Comparison of ENCODE assay signal across 1 cellular context in the genomic region with DNA sequence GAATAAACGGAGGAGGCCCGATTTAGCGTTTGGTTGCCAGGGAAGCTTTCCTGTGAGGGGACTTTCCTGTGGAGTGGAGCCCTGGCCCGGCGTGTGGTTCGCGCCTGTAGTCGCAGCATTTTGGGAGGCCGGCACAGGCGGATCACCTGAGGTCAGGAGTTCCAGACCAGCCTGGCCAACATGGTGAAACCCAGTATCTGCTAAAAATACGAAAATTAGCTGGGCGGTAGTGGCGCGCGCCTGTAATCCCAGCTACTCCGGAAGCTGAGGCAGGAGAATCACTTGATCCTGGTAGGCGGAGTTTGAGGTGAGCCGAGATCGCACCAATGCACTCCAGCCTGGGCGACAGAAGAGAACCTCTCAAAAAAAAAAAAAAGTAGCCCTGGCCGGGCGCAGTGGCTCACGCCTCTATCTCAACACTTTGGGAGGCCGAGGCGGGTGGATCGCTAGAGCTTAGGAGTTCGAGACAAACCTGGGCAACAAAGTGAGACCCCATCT.
TF ChIP-seq lines count a peak whose summit lies in the region.

No MANE protein-coding gene starts in this region.

TF ChIP-seq in GM12878, 131 proteins besides CTCF, POLR2A, EP300 and RAD21:
- TF ChIP-seq, protein P1, sequence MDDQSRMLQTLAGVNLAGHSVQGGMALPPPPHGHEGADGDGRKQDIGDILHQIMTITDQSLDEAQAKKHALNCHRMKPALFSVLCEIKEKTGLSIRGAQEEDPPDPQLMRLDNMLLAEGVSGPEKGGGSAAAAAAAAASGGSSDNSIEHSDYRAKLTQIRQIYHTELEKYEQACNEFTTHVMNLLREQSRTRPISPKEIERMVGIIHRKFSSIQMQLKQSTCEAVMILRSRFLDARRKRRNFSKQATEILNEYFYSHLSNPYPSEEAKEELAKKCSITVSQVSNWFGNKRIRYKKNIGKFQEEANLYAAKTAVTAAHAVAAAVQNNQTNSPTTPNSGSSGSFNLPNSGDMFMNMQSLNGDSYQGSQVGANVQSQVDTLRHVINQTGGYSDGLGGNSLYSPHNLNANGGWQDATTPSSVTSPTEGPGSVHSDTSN (IDR thresholded peaks at IDR 0.05; ENCODE audit: insufficient replicate concordance, low read depth, low read length), result no peak
- TF ChIP-seq TCF12 (IDR thresholded peaks at IDR 0.05; ENCODE audit: low read depth, low read length) (no peak), POU2F2 (IDR thresholded peaks at IDR 0.05; ENCODE audit: borderline replicate concordance, low read depth, low read length) (no peak), IKZF1 (conservative IDR thresholded peaks at IDR 0.05) (no peak), ZNF207 (IDR thresholded peaks at IDR 0.05; ENCODE audit: borderline replicate concordance) (no peak), STAT3 (IDR thresholded peaks at IDR 0.05; ENCODE audit: low read depth, low read length) (no peak), RFX5 (IDR thresholded peaks at IDR 0.05; ENCODE audit: low read depth, low read length) (no peak), MEF2B (IDR thresholded peaks at IDR 0.05; ENCODE audit: partially characterized antibody, poor library complexity, severe bottlenecking) (no peak), SRF (IDR thresholded peaks at IDR 0.05; ENCODE audit: low read depth in 2 of 2, low read length in 2 of 2) (no peak)
- TF ChIP-seq, protein P2, sequence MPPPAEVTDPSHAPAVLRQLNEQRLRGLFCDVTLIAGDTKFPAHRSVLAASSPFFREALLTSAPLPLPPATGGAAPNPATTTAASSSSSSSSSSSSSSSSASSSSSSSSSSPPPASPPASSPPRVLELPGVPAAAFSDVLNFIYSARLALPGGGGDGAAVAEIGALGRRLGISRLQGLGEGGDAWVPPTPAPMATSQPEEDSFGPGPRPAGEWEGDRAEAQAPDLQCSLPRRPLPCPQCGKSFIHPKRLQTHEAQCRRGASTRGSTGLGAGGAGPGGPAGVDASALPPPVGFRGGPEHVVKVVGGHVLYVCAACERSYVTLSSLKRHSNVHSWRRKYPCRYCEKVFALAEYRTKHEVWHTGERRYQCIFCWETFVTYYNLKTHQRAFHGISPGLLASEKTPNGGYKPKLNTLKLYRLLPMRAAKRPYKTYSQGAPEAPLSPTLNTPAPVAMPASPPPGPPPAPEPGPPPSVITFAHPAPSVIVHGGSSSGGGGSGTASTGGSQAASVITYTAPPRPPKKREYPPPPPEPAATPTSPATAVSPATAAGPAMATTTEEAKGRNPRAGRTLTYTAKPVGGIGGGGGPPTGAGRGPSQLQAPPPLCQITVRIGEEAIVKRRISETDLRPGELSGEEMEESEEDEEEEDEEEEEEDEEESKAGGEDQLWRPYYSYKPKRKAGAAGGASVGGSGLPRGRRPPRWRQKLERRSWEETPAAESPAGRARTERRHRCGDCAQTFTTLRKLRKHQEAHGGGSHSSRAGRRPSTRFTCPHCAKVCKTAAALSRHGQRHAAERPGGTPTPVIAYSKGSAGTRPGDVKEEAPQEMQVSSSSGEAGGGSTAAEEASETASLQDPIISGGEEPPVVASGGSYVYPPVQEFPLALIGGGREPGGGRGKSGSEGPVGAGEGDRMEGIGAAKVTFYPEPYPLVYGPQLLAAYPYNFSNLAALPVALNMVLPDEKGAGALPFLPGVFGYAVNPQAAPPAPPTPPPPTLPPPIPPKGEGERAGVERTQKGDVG (CRISPR knock-in tag; IDR thresholded peaks at IDR 0.05), result no peak
- TF ChIP-seq, protein P3, sequence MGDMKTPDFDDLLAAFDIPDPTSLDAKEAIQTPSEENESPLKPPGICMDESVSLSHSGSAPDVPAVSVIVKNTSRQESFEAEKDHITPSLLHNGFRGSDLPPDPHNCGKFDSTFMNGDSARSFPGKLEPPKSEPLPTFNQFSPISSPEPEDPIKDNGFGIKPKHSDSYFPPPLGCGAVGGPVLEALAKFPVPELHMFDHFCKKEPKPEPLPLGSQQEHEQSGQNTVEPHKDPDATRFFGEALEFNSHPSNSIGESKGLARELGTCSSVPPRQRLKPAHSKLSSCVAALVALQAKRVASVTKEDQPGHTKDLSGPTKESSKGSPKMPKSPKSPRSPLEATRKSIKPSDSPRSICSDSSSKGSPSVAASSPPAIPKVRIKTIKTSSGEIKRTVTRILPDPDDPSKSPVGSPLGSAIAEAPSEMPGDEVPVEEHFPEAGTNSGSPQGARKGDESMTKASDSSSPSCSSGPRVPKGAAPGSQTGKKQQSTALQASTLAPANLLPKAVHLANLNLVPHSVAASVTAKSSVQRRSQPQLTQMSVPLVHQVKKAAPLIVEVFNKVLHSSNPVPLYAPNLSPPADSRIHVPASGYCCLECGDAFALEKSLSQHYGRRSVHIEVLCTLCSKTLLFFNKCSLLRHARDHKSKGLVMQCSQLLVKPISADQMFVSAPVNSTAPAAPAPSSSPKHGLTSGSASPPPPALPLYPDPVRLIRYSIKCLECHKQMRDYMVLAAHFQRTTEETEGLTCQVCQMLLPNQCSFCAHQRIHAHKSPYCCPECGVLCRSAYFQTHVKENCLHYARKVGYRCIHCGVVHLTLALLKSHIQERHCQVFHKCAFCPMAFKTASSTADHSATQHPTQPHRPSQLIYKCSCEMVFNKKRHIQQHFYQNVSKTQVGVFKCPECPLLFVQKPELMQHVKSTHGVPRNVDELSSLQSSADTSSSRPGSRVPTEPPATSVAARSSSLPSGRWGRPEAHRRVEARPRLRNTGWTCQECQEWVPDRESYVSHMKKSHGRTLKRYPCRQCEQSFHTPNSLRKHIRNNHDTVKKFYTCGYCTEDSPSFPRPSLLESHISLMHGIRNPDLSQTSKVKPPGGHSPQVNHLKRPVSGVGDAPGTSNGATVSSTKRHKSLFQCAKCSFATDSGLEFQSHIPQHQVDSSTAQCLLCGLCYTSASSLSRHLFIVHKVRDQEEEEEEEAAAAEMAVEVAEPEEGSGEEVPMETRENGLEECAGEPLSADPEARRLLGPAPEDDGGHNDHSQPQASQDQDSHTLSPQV (IDR thresholded peaks at IDR 0.05), result no peak
- TF ChIP-seq, protein P4, sequence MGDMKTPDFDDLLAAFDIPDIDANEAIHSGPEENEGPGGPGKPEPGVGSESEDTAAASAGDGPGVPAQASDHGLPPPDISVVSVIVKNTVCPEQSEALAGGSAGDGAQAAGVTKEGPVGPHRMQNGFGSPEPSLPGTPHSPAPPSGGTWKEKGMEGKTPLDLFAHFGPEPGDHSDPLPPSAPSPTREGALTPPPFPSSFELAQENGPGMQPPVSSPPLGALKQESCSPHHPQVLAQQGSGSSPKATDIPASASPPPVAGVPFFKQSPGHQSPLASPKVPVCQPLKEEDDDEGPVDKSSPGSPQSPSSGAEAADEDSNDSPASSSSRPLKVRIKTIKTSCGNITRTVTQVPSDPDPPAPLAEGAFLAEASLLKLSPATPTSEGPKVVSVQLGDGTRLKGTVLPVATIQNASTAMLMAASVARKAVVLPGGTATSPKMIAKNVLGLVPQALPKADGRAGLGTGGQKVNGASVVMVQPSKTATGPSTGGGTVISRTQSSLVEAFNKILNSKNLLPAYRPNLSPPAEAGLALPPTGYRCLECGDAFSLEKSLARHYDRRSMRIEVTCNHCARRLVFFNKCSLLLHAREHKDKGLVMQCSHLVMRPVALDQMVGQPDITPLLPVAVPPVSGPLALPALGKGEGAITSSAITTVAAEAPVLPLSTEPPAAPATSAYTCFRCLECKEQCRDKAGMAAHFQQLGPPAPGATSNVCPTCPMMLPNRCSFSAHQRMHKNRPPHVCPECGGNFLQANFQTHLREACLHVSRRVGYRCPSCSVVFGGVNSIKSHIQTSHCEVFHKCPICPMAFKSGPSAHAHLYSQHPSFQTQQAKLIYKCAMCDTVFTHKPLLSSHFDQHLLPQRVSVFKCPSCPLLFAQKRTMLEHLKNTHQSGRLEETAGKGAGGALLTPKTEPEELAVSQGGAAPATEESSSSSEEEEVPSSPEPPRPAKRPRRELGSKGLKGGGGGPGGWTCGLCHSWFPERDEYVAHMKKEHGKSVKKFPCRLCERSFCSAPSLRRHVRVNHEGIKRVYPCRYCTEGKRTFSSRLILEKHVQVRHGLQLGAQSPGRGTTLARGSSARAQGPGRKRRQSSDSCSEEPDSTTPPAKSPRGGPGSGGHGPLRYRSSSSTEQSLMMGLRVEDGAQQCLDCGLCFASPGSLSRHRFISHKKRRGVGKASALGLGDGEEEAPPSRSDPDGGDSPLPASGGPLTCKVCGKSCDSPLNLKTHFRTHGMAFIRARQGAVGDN (IDR thresholded peaks at IDR 0.05), result no peak
- TF ChIP-seq, protein P5, sequence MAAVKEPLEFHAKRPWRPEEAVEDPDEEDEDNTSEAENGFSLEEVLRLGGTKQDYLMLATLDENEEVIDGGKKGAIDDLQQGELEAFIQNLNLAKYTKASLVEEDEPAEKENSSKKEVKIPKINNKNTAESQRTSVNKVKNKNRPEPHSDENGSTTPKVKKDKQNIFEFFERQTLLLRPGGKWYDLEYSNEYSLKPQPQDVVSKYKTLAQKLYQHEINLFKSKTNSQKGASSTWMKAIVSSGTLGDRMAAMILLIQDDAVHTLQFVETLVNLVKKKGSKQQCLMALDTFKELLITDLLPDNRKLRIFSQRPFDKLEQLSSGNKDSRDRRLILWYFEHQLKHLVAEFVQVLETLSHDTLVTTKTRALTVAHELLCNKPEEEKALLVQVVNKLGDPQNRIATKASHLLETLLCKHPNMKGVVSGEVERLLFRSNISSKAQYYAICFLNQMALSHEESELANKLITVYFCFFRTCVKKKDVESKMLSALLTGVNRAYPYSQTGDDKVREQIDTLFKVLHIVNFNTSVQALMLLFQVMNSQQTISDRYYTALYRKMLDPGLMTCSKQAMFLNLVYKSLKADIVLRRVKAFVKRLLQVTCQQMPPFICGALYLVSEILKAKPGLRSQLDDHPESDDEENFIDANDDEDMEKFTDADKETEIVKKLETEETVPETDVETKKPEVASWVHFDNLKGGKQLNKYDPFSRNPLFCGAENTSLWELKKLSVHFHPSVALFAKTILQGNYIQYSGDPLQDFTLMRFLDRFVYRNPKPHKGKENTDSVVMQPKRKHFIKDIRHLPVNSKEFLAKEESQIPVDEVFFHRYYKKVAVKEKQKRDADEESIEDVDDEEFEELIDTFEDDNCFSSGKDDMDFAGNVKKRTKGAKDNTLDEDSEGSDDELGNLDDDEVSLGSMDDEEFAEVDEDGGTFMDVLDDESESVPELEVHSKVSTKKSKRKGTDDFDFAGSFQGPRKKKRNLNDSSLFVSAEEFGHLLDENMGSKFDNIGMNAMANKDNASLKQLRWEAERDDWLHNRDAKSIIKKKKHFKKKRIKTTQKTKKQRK (IDR thresholded peaks at IDR 0.05; ENCODE audit: low read depth, low read length), result no peak
